In genomic region chr6:158991017-158991723, GRCh38 we compare ENCODE assay signal across 17 cellular contexts. TPM values are rescaled to one million over a fixed set of nuclear protein-coding genes. Genes with fewer than 3 reads are reported as not detected.
A peak's percentile ranks its signal among the peaks of the same experiment; 100 is the strongest.
DNase-seq lines count a peak whose midpoint lies in the region; ATAC-seq, FAIRE-seq and TF ChIP-seq lines count a peak whose summit lies in the region.
"Had no signal": no experiment of that assay in that cellular context is flagged by ENCODE, and none has a peak within 500 bp of the region (broad histone marks: within the 10 kb centered on the region; RNA-seq: fewer than 3 reads in every experiment).

No MANE protein-coding gene starts in this region.

- intact Hi-C loops in HepG2 (cut with micrococcal nuclease; ENCODE audit: unreplicated experiment) = no loop called here
- intact Hi-C loops in right lobe of liver (cut with DNase I) = no loop called here
- intact Hi-C loops in OCI-LY7 (cut with micrococcal nuclease; ENCODE audit: unreplicated experiment) = no loop called here
- intact Hi-C loops in endothelial cell of umbilical vein (cut with micrococcal nuclease) = no loop called here
- intact Hi-C loops in ovary (cut with DNase I) = no loop called here

- CTCF ChIA-PET in HepG2 (lab: Yijun Ruan, JAX; ENCODE audit: low intra/inter-chr PET ratio, low total read pairs) = no interaction called here
- CTCF ChIA-PET in OCI-LY7 (lab: Charles Lee; ENCODE audit: unreplicated experiment) = interaction anchor here (1.1 kb wide), 1 partner anchor 9 kb away, joined by 3 read pairs; the partner anchor contains the start of gene RSPH3
- CTCF ChIA-PET in endothelial cell of umbilical vein (lab: Charles Lee) = no interaction called here

- H3K4me1 Mint-ChIP-seq in stimulated activated naive CD8-positive, alpha-beta T cell treated with anti-CD3 and anti-CD28 coated beads, Interleukin-15, amount 100 ng/mL, for 72 hours = peaks cover 59% of the 10 kb centered on the region
- H3K4me1 Mint-ChIP-seq: brain had no signal

- H3K27ac Mint-ChIP-seq in stimulated activated naive CD8-positive, alpha-beta T cell treated with anti-CD3 and anti-CD28 coated beads, Interleukin-15, amount 100 ng/mL, for 72 hours = peak overlapping the region; percentile 63 to 90
- H3K27ac Mint-ChIP-seq: brain; progenitor cell of endocrine pancreas; stimulated activated memory B cell treated with anti-CD40 and anti-IgM and Interleukin-4, amounts not matched to agents 10 μg/mL and 1 μg/mL and 100 μg/mL, for 72 hours had no signal

- WGBS in HepG2 (ENCODE audit: low lambda C conversion rate) = 83% methylated on average over 2 of the region's 2 CpGs
- 50% methylated on average over 1 of the region's 2 CpGs for WGBS in right lobe of liver (ENCODE audit: insufficient coverage, low coverage, low lambda C conversion rate, missing lambda C conversion rate)
- WGBS in ovary, 3 donors = 91 to 96% (median 92%) methylated on average over 2 of the region's 2 CpGs

- DNase-seq in HepG2 (ENCODE audit: low spot score) (no peak), right lobe of liver (no peak), OCI-LY7 (ENCODE audit: low spot score) (peak; percentile 40), endothelial cell of umbilical vein (ENCODE audit: low read depth, low spot score) (no peak), ovary (no peak), Peyer's patch (no peak), NCI-H2029 treated with DMSO at 0.1 percent for 48 hours (lab: John Stamatoyannopoulos, UW) (no peak)
- peak; percentile 19 to 52 for DNase-seq in stimulated activated naive CD8-positive, alpha-beta T cell treated with anti-CD3 and anti-CD28 coated beads, Interleukin-15, amount 100 ng/mL, for 72 hours
- DNase-seq: effector CD8-positive, alpha-beta T cell; Karpas-422; NCI-H2029; SHP77 had no signal

- H3K36me3 ChIP-seq in HepG2 (replicated peaks in 1 of 2; ENCODE audit: control insufficient read depth in 1 of 2, insufficient read depth in 2 of 2, low read length in 2 of 2) = no peaks in the 10 kb centered on the region; a peak in 1 of 5 replicates
- H3K36me3 ChIP-seq in right lobe of liver = no peaks in the 10 kb centered on the region
- 0 out of 2 replicates have a peak, but pooled peaks cover 3% of the 10 kb centered on the region for H3K36me3 ChIP-seq in OCI-LY7 (ENCODE audit: insufficient read depth, low read length)
- H3K36me3 ChIP-seq in endothelial cell of umbilical vein (ENCODE audit: control insufficient read depth in 2 of 2, extremely low read depth in 1 of 2, insufficient read depth in 2 of 2, low read length in 2 of 2) = no peaks in the 10 kb centered on the region
- H3K36me3 ChIP-seq in ovary = no peaks in the 10 kb centered on the region
- H3K36me3 ChIP-seq in Peyer's patch = peaks cover 0 to 14% (median 0%) of the 10 kb centered on the region in 3 donors

- H3K27ac ChIP-seq in HepG2 (ENCODE audit: extremely low read length, insufficient read depth, low read length) = no peak overlapping the region
- H3K27ac ChIP-seq in right lobe of liver = no peak overlapping the region
- no peak overlapping the region for H3K27ac ChIP-seq in OCI-LY7 (ENCODE audit: low read depth, low read length, poor library complexity, severe bottlenecking)
- no peak overlapping the region for H3K27ac ChIP-seq in endothelial cell of umbilical vein (ENCODE audit: insufficient read depth, low read depth, low read length)
- H3K27ac ChIP-seq in ovary = no peak overlapping the region
- no peak overlapping the region for H3K27ac ChIP-seq in Peyer's patch

- no peaks in the 10 kb centered on the region for H3K79me2 ChIP-seq in HepG2 (ENCODE audit: insufficient read depth, low read length)
- no peaks in the 10 kb centered on the region for H3K79me2 ChIP-seq in OCI-LY7 (ENCODE audit: insufficient read depth, low read depth, low read length)
- no peaks in the 10 kb centered on the region for H3K79me2 ChIP-seq in endothelial cell of umbilical vein (ENCODE audit: control insufficient read depth, insufficient read depth, low read length)

- peaks cover 0 to 12% of the 10 kb centered on the region in 2 donors for H3K9me3 Mint-ChIP-seq in stimulated activated naive CD8-positive, alpha-beta T cell treated with anti-CD3 and anti-CD28 coated beads, Interleukin-15, amount 100 ng/mL, for 72 hours

- no peaks in the 10 kb centered on the region for H3K9me1 ChIP-seq in endothelial cell of umbilical vein (replicated peaks; ENCODE audit: control insufficient read depth, extremely low read depth, insufficient read depth, low read length)

- TF ChIP-seq RAD21 in HepG2 (CRISPR knock-in tag; IDR thresholded peaks at IDR 0.05) = no peak

- dilution Hi-C loops in endothelial cell of umbilical vein (cut with MboI; ENCODE audit: extremely low pct_ligation_motif_present, low sequenced_read_pairs) = no loop called here

- no peak for TF ChIP-seq EP300 in HepG2 (IDR thresholded peaks at IDR 0.05; ENCODE audit: low read depth in 2 of 2, low read length in 2 of 2)
- TF ChIP-seq EP300 in HepG2 (CRISPR knock-in tag; IDR thresholded peaks at IDR 0.05; ENCODE audit: borderline replicate concordance) = no peak
- no peak for TF ChIP-seq EP300 in ovary (IDR thresholded peaks at IDR 0.05)

- TF ChIP-seq CTCF in HepG2 (CRISPR knock-in tag; IDR thresholded peaks at IDR 0.05) (no peak), right lobe of liver (IDR thresholded peaks at IDR 0.05) (no peak), OCI-LY7 (conservative IDR thresholded peaks at IDR 0.05; ENCODE audit: low read length) (peak; percentile 59), endothelial cell of umbilical vein (IDR thresholded peaks at IDR 0.05; ENCODE audit: extremely low read depth in 1 of 2, insufficient read depth in 1 of 2, low read depth in 1 of 2, low read length in 2 of 2) (no peak), ovary (IDR thresholded peaks at IDR 0.05) (no peak), Peyer's patch (IDR thresholded peaks at IDR 0.05) (no peak)

- POLR2A ChIA-PET in HepG2 (lab: Yijun Ruan, JAX) = no interaction called here
- POLR2A ChIA-PET in OCI-LY7 (lab: Charles Lee) = interaction anchor here (0.8 to 1.6 kb wide), 4 partner anchors 9 to 54 kb away, joined by 3 to 9 read pairs (median 4); partner anchors contain the start of genes RSPH3 and TAGAP
- POLR2A ChIA-PET in endothelial cell of umbilical vein (lab: Charles Lee) = interaction anchor here (0.6 kb wide), 1 partner anchor 54 kb away, joined by 3 read pairs; no protein-coding TSS in a partner anchor

- no TSS peak for BruUV-seq in HepG2 (replicated peaks; lab: Mats Ljungman, UMichigan)
- no TSS peak for BruUV-seq in OCI-LY7 (replicated peaks; lab: Mats Ljungman, UMichigan)
- BruUV-seq in endothelial cell of umbilical vein (replicated peaks; lab: Mats Ljungman, UMichigan) = no TSS peak

- ATAC-seq in HepG2 = peak; percentile 46; the same call in 2 of the 3 replicates
- no peak for ATAC-seq in right lobe of liver
- ATAC-seq in stimulated activated naive CD8-positive, alpha-beta T cell treated with anti-CD3 and anti-CD28 coated beads, Interleukin-15, amount 100 ng/mL, for 72 hours = peak; percentile 82
- ATAC-seq: stimulated activated memory B cell treated with anti-CD40 and anti-IgM and Interleukin-4, amounts not matched to agents 10 μg/mL and 1 μg/mL and 100 μg/mL, for 72 hours had no signal

- H3K9me2 ChIP-seq in OCI-LY7 (ENCODE audit: insufficient read depth, low read length) = no peaks in the 10 kb centered on the region

- no peak overlapping the region for H3K4me3 Mint-ChIP-seq in stimulated activated naive CD8-positive, alpha-beta T cell treated with anti-CD3 and anti-CD28 coated beads, Interleukin-15, amount 100 ng/mL, for 72 hours
- H3K4me3 Mint-ChIP-seq: brain; stimulated activated memory B cell treated with anti-CD40 and anti-IgM and Interleukin-4, amounts not matched to agents 10 μg/mL and 1 μg/mL and 100 μg/mL, for 72 hours had no signal

- FAIRE-seq in HepG2 (lab: Jason Lieb, UNC) (no peak), endothelial cell of umbilical vein (lab: Jason Lieb, UNC) (peak; percentile 57)
- FAIRE-seq: TTC549 had no signal

- in situ Hi-C loops in HepG2 (cut with HindIII; ENCODE audit: extremely low pct_ligation_motif_present, low pct_unique_long_range_greater_than_20kb) = no loop called here

- H3K4me1 ChIP-seq in HepG2 (ENCODE audit: insufficient read depth, low read length) = no peaks in the 10 kb centered on the region
- no peaks in the 10 kb centered on the region for H3K4me1 ChIP-seq in right lobe of liver
- H3K4me1 ChIP-seq in OCI-LY7 (ENCODE audit: insufficient read depth, low read length, poor library complexity, severe bottlenecking) = no peaks in the 10 kb centered on the region
- peaks cover 6% of the 10 kb centered on the region for H3K4me1 ChIP-seq in endothelial cell of umbilical vein (ENCODE audit: control insufficient read depth, extremely low read depth, insufficient read depth, low read length)
- no peaks in the 10 kb centered on the region for H3K4me1 ChIP-seq in ovary (ENCODE audit: insufficient read depth)
- H3K4me1 ChIP-seq in Peyer's patch = peaks cover 0 to 4% (median 0%) of the 10 kb centered on the region in 4 donors

- H3K4me2 ChIP-seq in HepG2 (ENCODE audit: low read depth, low read length) = no peak overlapping the region
- no peak overlapping the region for H3K4me2 ChIP-seq in OCI-LY7 (ENCODE audit: low read length)
- H3K4me2 ChIP-seq in endothelial cell of umbilical vein (ENCODE audit: insufficient read depth, low read length) = no peak overlapping the region

- H3K9ac ChIP-seq in HepG2 (ENCODE audit: insufficient read depth, low read depth, low read length) (no peak overlapping the region), endothelial cell of umbilical vein (replicated peaks; ENCODE audit: extremely low read depth, insufficient read depth, low read length) (no peak overlapping the region)

- H3K9me3 ChIP-seq in HepG2 (ENCODE audit: low read length) (no peaks in the 10 kb centered on the region), right lobe of liver (no peaks in the 10 kb centered on the region), OCI-LY7 (ENCODE audit: low read length) (peaks cover 12% of the 10 kb centered on the region), endothelial cell of umbilical vein (replicated peaks; ENCODE audit: control insufficient read depth, insufficient read depth, low read length) (no peaks in the 10 kb centered on the region), ovary (no peaks in the 10 kb centered on the region), Peyer's patch (no peaks in the 10 kb centered on the region)

- H3K27me3 Mint-ChIP-seq in stimulated activated naive CD8-positive, alpha-beta T cell treated with anti-CD3 and anti-CD28 coated beads, Interleukin-15, amount 100 ng/mL, for 72 hours = no peaks in the 10 kb centered on the region
- H3K27me3 Mint-ChIP-seq: brain; progenitor cell of endocrine pancreas; stimulated activated memory B cell treated with anti-CD40 and anti-IgM and Interleukin-4, amounts not matched to agents 10 μg/mL and 1 μg/mL and 100 μg/mL, for 72 hours had no signal

- TF ChIP-seq POLR2A in HepG2 (IDR thresholded peaks at IDR 0.05; ENCODE audit: insufficient read depth in 1 of 2, low read depth in 2 of 2, low read length in 2 of 2) (no peak), right lobe of liver (IDR thresholded peaks at IDR 0.05) (no peak), endothelial cell of umbilical vein (IDR thresholded peaks at IDR 0.05; ENCODE audit: low read depth, low read length) (no peak), ovary (IDR thresholded peaks at IDR 0.05) (no peak), Peyer's patch (IDR thresholded peaks at IDR 0.05) (no peak)

- no peak overlapping the region for H3K4me3 ChIP-seq in HepG2 (replicated peaks in 1 of 3; ENCODE audit: insufficient read depth in 1 of 3, low read depth in 2 of 3, low read length in 3 of 3)
- no peak overlapping the region for H3K4me3 ChIP-seq in right lobe of liver
- H3K4me3 ChIP-seq in OCI-LY7 (ENCODE audit: low read depth, low read length, poor library complexity, severe bottlenecking) = no peak overlapping the region
- no peak overlapping the region for H3K4me3 ChIP-seq in endothelial cell of umbilical vein (replicated peaks in 1 of 3; ENCODE audit: insufficient read depth in 1 of 3, low read depth in 1 of 3, low read length in 3 of 3)
- no peak overlapping the region for H3K4me3 ChIP-seq in ovary
- H3K4me3 ChIP-seq in Peyer's patch = no peak overlapping the region

- no peaks in the 10 kb centered on the region for H4K20me1 ChIP-seq in HepG2 (ENCODE audit: insufficient read depth, low read length)
- no peaks in the 10 kb centered on the region for H4K20me1 ChIP-seq in OCI-LY7 (ENCODE audit: insufficient read depth, low read length)
- H4K20me1 ChIP-seq in endothelial cell of umbilical vein (replicated peaks; ENCODE audit: control insufficient read depth, extremely low read depth, insufficient read depth, low read length) = no peaks in the 10 kb centered on the region

- H2AFZ ChIP-seq in HepG2 (ENCODE audit: low read length) = no peak overlapping the region
- H2AFZ ChIP-seq in OCI-LY7 (ENCODE audit: low read length) = no peak overlapping the region
- H2AFZ ChIP-seq in endothelial cell of umbilical vein (ENCODE audit: low read depth, low read length) = no peak overlapping the region

- no peaks in the 10 kb centered on the region for H3K27me3 ChIP-seq in HepG2 (ENCODE audit: control insufficient read depth in 1 of 2, insufficient read depth in 2 of 2, low read length in 2 of 2)
- no peaks in the 10 kb centered on the region for H3K27me3 ChIP-seq in right lobe of liver
- H3K27me3 ChIP-seq in endothelial cell of umbilical vein (ENCODE audit: control insufficient read depth in 2 of 2, insufficient read depth in 2 of 2, low read length in 2 of 2) = no peaks in the 10 kb centered on the region
- no peaks in the 10 kb centered on the region for H3K27me3 ChIP-seq in ovary
- no peaks in the 10 kb centered on the region for H3K27me3 ChIP-seq in Peyer's patch

RNA-seq across cellular contexts. Expression of gene RSPH3, which starts 8.8 kb away (rescaled TPM):
- total RNA-seq in HepG2 (2016; rRNA removed; fragmentation: Illumina TruSeq; extraction: Trizol) (3.5 and 4.4 TPM in 2 replicates), right lobe of liver (1 to 10 TPM; 3.1 to 6.5 (median 3.6) TPM), OCI-LY7 (2022) (6.5 and 6.6 TPM in 2 replicates), endothelial cell of umbilical vein (3.0 and 3.3 TPM in 2 replicates), ovary (1 to 10 TPM; 4.5 to 9.3 (median 7.6) TPM), Peyer's patch (10 to 100 TPM; 14.9 to 24.5 (median 20.1) TPM)
- 1.0 and 1.6 TPM in 2 replicates for total RNA-seq in HepG2 (2016; cell fraction: cytosol; rRNA removed; fragmentation: Illumina TruSeq; extraction: Trizol; ENCODE audit: low read depth)
- 3.3 and 3.7 TPM in 2 replicates for total RNA-seq in HepG2 (2016; cell fraction: insoluble cytoplasmic fraction; rRNA removed; fragmentation: Illumina TruSeq; extraction: Trizol)
- total RNA-seq in HepG2 (2016; cell fraction: membrane; rRNA removed; fragmentation: Illumina TruSeq; extraction: Trizol) = 1.7 and 1.8 TPM in 2 replicates
- total RNA-seq in HepG2 (2016; cell fraction: nucleus; rRNA removed; fragmentation: Illumina TruSeq; extraction: Trizol) = 2.4 and 3.2 TPM in 2 replicates
- polyA plus RNA-seq in HepG2 (2011; rRNA removed) (1.3 and 1.4 TPM in 2 replicates), endothelial cell of umbilical vein (0.66 and 1.1 TPM in 2 replicates), ovary (1 to 10 TPM; 2.6 to 9.7 TPM)
- polyA plus RNA-seq in HepG2 (2011; cell fraction: cytosol; rRNA removed) = 0.91 and 1.00 TPM in 2 replicates
- polyA plus RNA-seq in HepG2 (2011; cell fraction: nucleus; rRNA removed) = 2.0 and 2.5 TPM in 2 replicates
- 2.3 and 2.5 TPM in 2 replicates for polyA plus RNA-seq in HepG2 (2012)
- polyA plus RNA-seq in HepG2 (2016; cell fraction: cytosol; fragmentation: Illumina TruSeq; extraction: Trizol; ENCODE audit: low read depth) = 1.3 and 1.4 TPM in 2 replicates
- 3.6 and 4.2 TPM in 2 replicates for polyA plus RNA-seq in HepG2 (2016; cell fraction: insoluble cytoplasmic fraction; fragmentation: Illumina TruSeq; extraction: Trizol; ENCODE audit: low read depth)
- 1.8 and 1.9 TPM in 2 replicates for polyA plus RNA-seq in HepG2 (2016; cell fraction: membrane; fragmentation: Illumina TruSeq; extraction: Trizol; ENCODE audit: low read depth)
- 3.4 and 3.6 TPM in 2 replicates for polyA plus RNA-seq in HepG2 (2016; cell fraction: nucleus; fragmentation: Illumina TruSeq; extraction: Trizol; ENCODE audit: insufficient read depth, low read depth)
- polyA minus RNA-seq in HepG2 (2011; rRNA and poly(A)+ RNA removed; ENCODE audit: low replicate concordance) = 2.0 and 3.5 TPM in 2 replicates
- polyA minus RNA-seq in HepG2 (2011; cell fraction: cytosol; rRNA and poly(A)+ RNA removed) = 3.0 and 3.6 TPM in 2 replicates
- polyA minus RNA-seq in HepG2 (2011; cell fraction: nucleus; rRNA and poly(A)+ RNA removed) = 3.2 and 3.9 TPM in 2 replicates
- total RNA-seq in OCI-LY7 (2014; rRNA removed; shearing (Covaris generic)) = 2.7 TPM in 2 replicates
- polyA plus RNA-seq in endothelial cell of umbilical vein (2011; cell fraction: cytosol; rRNA removed) = 0.50 and 0.61 TPM in 2 replicates
- 0.74 and 1.1 TPM in 2 replicates for polyA plus RNA-seq in endothelial cell of umbilical vein (2011; cell fraction: nucleus; rRNA removed)
- polyA plus RNA-seq in endothelial cell of umbilical vein (2012) = 1.5 and 1.8 TPM in 2 replicates
- 0.73 and 1.7 TPM in 2 replicates for polyA minus RNA-seq in endothelial cell of umbilical vein
- 3.7 TPM for polyA minus RNA-seq in endothelial cell of umbilical vein (2011; cell fraction: cytosol; rRNA and poly(A)+ RNA removed)
- polyA minus RNA-seq in endothelial cell of umbilical vein (2011; cell fraction: nucleus; rRNA and poly(A)+ RNA removed) = 0.67 and 1.1 TPM in 2 replicates

RNA-seq across cellular contexts. Expression of gene TAGAP, which starts 53.6 kb away (rescaled TPM):
- not detected in 2 replicates for total RNA-seq in HepG2 (2016; rRNA removed; fragmentation: Illumina TruSeq; extraction: Trizol)
- total RNA-seq in HepG2 (2016; cell fraction: cytosol; rRNA removed; fragmentation: Illumina TruSeq; extraction: Trizol; ENCODE audit: low read depth) = not detected in 2 replicates
- total RNA-seq in HepG2 (2016; cell fraction: insoluble cytoplasmic fraction; rRNA removed; fragmentation: Illumina TruSeq; extraction: Trizol) = not detected in 2 replicates
- total RNA-seq in HepG2 (2016; cell fraction: membrane; rRNA removed; fragmentation: Illumina TruSeq; extraction: Trizol) = not detected in 2 replicates
- total RNA-seq in HepG2 (2016; cell fraction: nucleus; rRNA removed; fragmentation: Illumina TruSeq; extraction: Trizol) = not detected in 2 replicates
- not detected in 2 replicates for polyA plus RNA-seq in HepG2 (2011; rRNA removed)
- not detected in 2 replicates for polyA plus RNA-seq in HepG2 (2011; cell fraction: cytosol; rRNA removed)
- polyA plus RNA-seq in HepG2 (2011; cell fraction: nucleus; rRNA removed) = not detected in 2 replicates
- polyA plus RNA-seq in HepG2 (2012) = not detected in 2 replicates
- not detected in 2 replicates for polyA plus RNA-seq in HepG2 (2016; cell fraction: cytosol; fragmentation: Illumina TruSeq; extraction: Trizol; ENCODE audit: low read depth)
- not detected in 2 replicates for polyA plus RNA-seq in HepG2 (2016; cell fraction: insoluble cytoplasmic fraction; fragmentation: Illumina TruSeq; extraction: Trizol; ENCODE audit: low read depth)
- polyA plus RNA-seq in HepG2 (2016; cell fraction: membrane; fragmentation: Illumina TruSeq; extraction: Trizol; ENCODE audit: low read depth) = not detected in 2 replicates
- polyA plus RNA-seq in HepG2 (2016; cell fraction: nucleus; fragmentation: Illumina TruSeq; extraction: Trizol; ENCODE audit: insufficient read depth, low read depth) = not detected in 2 replicates
- polyA minus RNA-seq in HepG2 (2011; rRNA and poly(A)+ RNA removed; ENCODE audit: low replicate concordance) = not detected in 2 replicates
- polyA minus RNA-seq in HepG2 (2011; cell fraction: cytosol; rRNA and poly(A)+ RNA removed) = not detected in 2 replicates
- polyA minus RNA-seq in HepG2 (2011; cell fraction: nucleus; rRNA and poly(A)+ RNA removed) = not detected in 2 replicates
- 1 to 10 TPM in 3 of 6 experiments, under 1 TPM in 3; 0.13 to 1.8 (median 0.92) TPM for total RNA-seq in right lobe of liver
- 25.4 and 30.7 TPM in 2 replicates for total RNA-seq in OCI-LY7 (2014; rRNA removed; shearing (Covaris generic))
- 22.7 and 23.6 TPM in 2 replicates for total RNA-seq in OCI-LY7 (2022)
- not detected in 2 replicates for total RNA-seq in endothelial cell of umbilical vein
- not detected in 2 replicates for polyA plus RNA-seq in endothelial cell of umbilical vein
- polyA plus RNA-seq in endothelial cell of umbilical vein (2011; cell fraction: cytosol; rRNA removed) = 0.03 TPM in 1 of 2 replicates, not detected in the other
- polyA plus RNA-seq in endothelial cell of umbilical vein (2011; cell fraction: nucleus; rRNA removed) = 0.03 TPM in 1 of 2 replicates, not detected in the other
- polyA plus RNA-seq in endothelial cell of umbilical vein (2012) = not detected in 2 replicates
- polyA minus RNA-seq in endothelial cell of umbilical vein = not detected in 2 replicates
- not detected for polyA minus RNA-seq in endothelial cell of umbilical vein (2011; cell fraction: cytosol; rRNA and poly(A)+ RNA removed)
- polyA minus RNA-seq in endothelial cell of umbilical vein (2011; cell fraction: nucleus; rRNA and poly(A)+ RNA removed) = not detected in 2 replicates
- total RNA-seq in ovary = 1 to 10 TPM in 5 of 7 donors, under 1 TPM in 2; 0.58 to 2.3 (median 1.4) TPM
- polyA plus RNA-seq in ovary = 1 to 10 TPM in 1 of 2 donors, under 1 TPM in 1; 0.65 to 5.1 TPM
- 10 to 100 TPM in 1 of 4 donors, 1 to 10 TPM in 3; 3.9 to 18.2 (median 5.4) TPM for total RNA-seq in Peyer's patch
- total RNA-seq: glomerular endothelial cell, progenitor cell of endocrine pancreas had no signal

Comparison
In these comparisons a context has a peak if more than half of its experiments do, and no peak if none do; other contexts are left out.
1. ATAC-seq: peak in HepG2 (single experiment) and stimulated activated naive CD8-positive, alpha-beta T cell treated with anti-CD3 and anti-CD28 coated beads, Interleukin-15, amount 100 ng/mL, for 72 hours (single experiment); none in right lobe of liver (0 of 4).
2. DNase-seq: peak in OCI-LY7 (single experiment) and stimulated activated naive CD8-positive, alpha-beta T cell treated with anti-CD3 and anti-CD28 coated beads, Interleukin-15, amount 100 ng/mL, for 72 hours (2 of 2); none in HepG2 (single experiment), right lobe of liver (0 of 3), endothelial cell of umbilical vein (single experiment), ovary (0 of 5), Peyer's patch (0 of 3) and NCI-H2029 treated with DMSO at 0.1 percent for 48 hours (single experiment).